In genomic region chrX:77776648-77777047, GRCh38 we compare ENCODE assay signal across 23 cellular contexts. TPM values are rescaled to one million over a fixed set of nuclear protein-coding genes. Genes with fewer than 3 reads are reported as not detected.
DNase-seq lines count a peak whose midpoint lies in the region; ATAC-seq and TF ChIP-seq lines count a peak whose summit lies in the region.
"Had no signal": no experiment of that assay in that cellular context is flagged by ENCODE, and none has a peak within 500 bp of the region (broad histone marks: within the 10 kb centered on the region; RNA-seq: fewer than 3 reads in every experiment).

No MANE protein-coding gene starts in this region.

- no peak overlapping the region for H3K27ac Mint-ChIP-seq in CD4-positive, alpha-beta T cell
- H3K27ac Mint-ChIP-seq in T-helper 17 cell, result no peak overlapping the region
- no peak overlapping the region for H3K27ac Mint-ChIP-seq in naive thymus-derived CD8-positive, alpha-beta T cell
- H3K27ac Mint-ChIP-seq: CD4-positive, alpha-beta memory T cell had no signal

- no peaks in the 10 kb centered on the region for H3K9me3 Mint-ChIP-seq in CD4-positive, alpha-beta T cell
- H3K9me3 Mint-ChIP-seq in naive thymus-derived CD8-positive, alpha-beta T cell, result no peaks in the 10 kb centered on the region
- H3K9me3 Mint-ChIP-seq: CD4-positive, alpha-beta memory T cell had no signal

- DNase-seq in NCI-H146 (lab: John Stamatoyannopoulos, UW), result peak; percentile 3
- no peak for DNase-seq in NCI-H146 treated with DMSO at 0.1 percent for 48 hours (lab: John Stamatoyannopoulos, UW; ENCODE audit: unreplicated experiment)
- no peak for DNase-seq in CD4-positive, alpha-beta T cell
- DNase-seq in T-helper 17 cell, result no peak
- DNase-seq in naive thymus-derived CD8-positive, alpha-beta T cell, result no peak
- no peak for DNase-seq in suprapubic skin (ENCODE audit: low spot score in 2 of 2)
- DNase-seq: 8988T; CD4-positive, alpha-beta memory T cell; COR-L47; MG63; NCI-H1092; NCI-H1436; NCI-H1930; NCI-H446 treated with DMSO at 0.1 percent for 48 hours; NCI-H526 treated with DMSO at 0.1 percent for 48 hours; SHP77; T-helper 1 cell had no signal

- TF ChIP-seq POLR2A in suprapubic skin (IDR thresholded peaks at IDR 0.05), result no peak

- peak overlapping the region; percentile 20 for H3K4me3 Mint-ChIP-seq in CD4-positive, alpha-beta T cell
- H3K4me3 Mint-ChIP-seq in T-helper 17 cell, result no peak overlapping the region
- H3K4me3 Mint-ChIP-seq in naive thymus-derived CD8-positive, alpha-beta T cell, result peak overlapping the region in 5 of 10 donors; percentile 5 to 33 (median 22)

- TF ChIP-seq CTCF in CD4-positive, alpha-beta T cell (IDR thresholded peaks at IDR 0.05), result no peak
- TF ChIP-seq CTCF in suprapubic skin (IDR thresholded peaks at IDR 0.05), result no peak

- no peak overlapping the region for H3K4me3 ChIP-seq in suprapubic skin
- H3K4me3 ChIP-seq: BLaER1, K562, MG63 had no signal

- peaks cover 19% of the 10 kb centered on the region for H3K36me3 Mint-ChIP-seq in CD4-positive, alpha-beta T cell (ENCODE audit: low read depth)
- no peaks in the 10 kb centered on the region for H3K36me3 Mint-ChIP-seq in T-helper 17 cell (ENCODE audit: low read depth)
- peaks cover 0 to 6% (median 2%) of the 10 kb centered on the region in 3 donors for H3K36me3 Mint-ChIP-seq in naive thymus-derived CD8-positive, alpha-beta T cell

- no peaks in the 10 kb centered on the region for H3K27me3 ChIP-seq in CD4-positive, alpha-beta T cell (ENCODE audit: control insufficient read depth, insufficient read depth, low read length)
- H3K27me3 ChIP-seq in suprapubic skin, result no peaks in the 10 kb centered on the region
- H3K27me3 ChIP-seq: BLaER1, MG63 had no signal

- TF ChIP-seq EP300 in suprapubic skin (IDR thresholded peaks at IDR 0.05), result no peak

- CTCF ChIA-PET in CD4-positive, alpha-beta T cell (lab: Charles Lee), result no interaction called here

- intact Hi-C loops in CD4-positive, alpha-beta T cell (cut with DNase I, micrococcal nuclease), result no loop called here

- no peaks in the 10 kb centered on the region for H3K27me3 Mint-ChIP-seq in CD4-positive, alpha-beta T cell
- H3K27me3 Mint-ChIP-seq in T-helper 17 cell, result no peaks in the 10 kb centered on the region
- H3K27me3 Mint-ChIP-seq in naive thymus-derived CD8-positive, alpha-beta T cell, result no peaks in the 10 kb centered on the region
- H3K27me3 Mint-ChIP-seq: CD4-positive, alpha-beta memory T cell had no signal

- WGBS in suprapubic skin, result 44% methylated on average over 2 of the region's 2 CpGs

- H3K4me1 ChIP-seq in suprapubic skin, result peaks cover 5% of the 10 kb centered on the region
- H3K4me1 ChIP-seq: BLaER1 had no signal

- no peak for ATAC-seq in CD4-positive, alpha-beta T cell (ENCODE audit: poor library complexity)
- peak; percentile 25 for ATAC-seq in T-helper 17 cell
- ATAC-seq in naive thymus-derived CD8-positive, alpha-beta T cell, result peak; percentile 33 to 35
- ATAC-seq in GM21619 (IDR thresholded peaks at IDR 0.05; ENCODE audit: unreplicated experiment), result no peak
- no peak for ATAC-seq in GM21360 (IDR thresholded peaks at IDR 0.05; ENCODE audit: unreplicated experiment)
- ATAC-seq: HCT116, K562 had no signal

- no peaks in the 10 kb centered on the region for H3K9me3 ChIP-seq in CD4-positive, alpha-beta T cell (ENCODE audit: control insufficient read depth, low read length)
- H3K9me3 ChIP-seq in T-helper 17 cell (ENCODE audit: control insufficient read depth, low read length, poor library complexity, severe bottlenecking) (no peaks in the 10 kb centered on the region), suprapubic skin (no peaks in the 10 kb centered on the region)
- H3K9me3 ChIP-seq: MG63 had no signal

- POLR2A ChIA-PET in CD4-positive, alpha-beta T cell (lab: Charles Lee), result no interaction called here
- POLR2A ChIA-PET in naive thymus-derived CD8-positive, alpha-beta T cell (lab: Charles Lee), result no interaction called here

- peaks cover 46% of the 10 kb centered on the region for H3K4me1 Mint-ChIP-seq in CD4-positive, alpha-beta T cell (ENCODE audit: low read depth)
- peaks cover 22% of the 10 kb centered on the region for H3K4me1 Mint-ChIP-seq in T-helper 17 cell
- H3K4me1 Mint-ChIP-seq in naive thymus-derived CD8-positive, alpha-beta T cell, result peaks cover 12 to 55% (median 36%) of the 10 kb centered on the region in 4 donors

- H3K36me3 ChIP-seq in suprapubic skin, result no peaks in the 10 kb centered on the region
- H3K36me3 ChIP-seq: MG63 had no signal

- H3K27ac ChIP-seq in CD4-positive, alpha-beta T cell (ENCODE audit: low read depth, low read length), result no peak overlapping the region
- no peak overlapping the region for H3K27ac ChIP-seq in suprapubic skin
- H3K27ac ChIP-seq: BLaER1, RWPE1 had no signal

RNA-seq across cellular contexts. Expression of gene ATRX, which starts 9.4 kb away (rescaled TPM):
- 10 to 100 TPM; 72.7 to 79.5 TPM for total RNA-seq in CD4-positive, alpha-beta T cell
- total RNA-seq in T-helper 17 cell, result 100 to 1,000 TPM; 103 to 104 TPM
- total RNA-seq in naive thymus-derived CD8-positive, alpha-beta T cell, result 100 to 1,000 TPM; 125 to 126 TPM
- polyA plus RNA-seq in naive thymus-derived CD8-positive, alpha-beta T cell, result 10 to 100 TPM; 33.6 to 60.8 (median 48.0) TPM
- total RNA-seq in suprapubic skin, result 100 to 1,000 TPM in 1 of 4 donors, 10 to 100 TPM in 3; 84.4 to 259 (median 90.7) TPM

Comparison
In these comparisons a context has a peak if more than half of its experiments do, and no peak if none do; other contexts are left out.
1. ATAC-seq: peak in T-helper 17 cell (single experiment) and naive thymus-derived CD8-positive, alpha-beta T cell (2 of 2); none in CD4-positive, alpha-beta T cell (single experiment), GM21619 (single experiment) and GM21360 (single experiment).